ENCODE assay signal across 10 cellular contexts in the genomic region with DNA sequence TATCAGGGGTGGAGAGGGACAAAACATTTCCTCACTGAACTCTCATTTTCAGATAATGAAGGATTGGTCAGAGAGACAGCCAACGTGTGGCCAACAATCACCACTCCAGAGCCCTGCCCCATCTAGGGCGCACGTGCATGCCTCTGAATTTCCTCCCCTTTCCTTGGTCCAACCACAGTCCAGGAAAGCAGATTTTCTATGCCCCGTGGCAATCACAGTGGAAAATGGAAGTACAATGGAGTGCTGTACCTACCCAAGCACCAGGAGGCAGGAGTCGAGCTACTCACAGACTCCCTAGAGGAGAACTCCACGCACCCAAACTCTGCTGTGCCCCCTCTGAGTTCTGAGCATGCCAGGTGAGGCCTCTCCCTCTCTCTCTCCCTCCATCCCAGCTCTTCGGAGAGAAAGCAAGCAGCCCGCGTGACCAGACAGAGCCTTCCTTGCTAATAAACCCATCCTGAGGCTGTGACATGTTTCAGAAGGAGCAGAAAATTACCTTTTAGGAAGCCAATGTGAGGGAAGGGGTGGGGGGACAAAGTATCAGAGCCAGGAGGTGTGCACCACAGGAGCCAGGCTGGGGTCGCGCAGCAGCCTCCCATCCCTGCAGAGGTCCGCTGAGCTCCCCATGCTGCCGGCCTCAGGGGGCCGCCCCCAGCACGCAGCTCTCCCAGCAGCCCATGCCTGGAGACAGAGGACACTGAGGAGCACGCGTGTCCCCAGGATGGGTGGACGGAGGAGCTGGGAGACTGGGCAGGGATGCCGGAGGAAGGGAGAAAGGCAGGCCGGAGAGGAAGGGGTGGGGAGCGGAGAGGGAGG.
A peak's percentile ranks its signal among the peaks of the same experiment; 100 is the strongest.
DNase-seq lines count a peak whose midpoint lies in the region; ATAC-seq and TF ChIP-seq lines count a peak whose summit lies in the region.
"Had no signal": no experiment of that assay in that cellular context is flagged by ENCODE, and none has a peak within 500 bp of the region (broad histone marks: within the 10 kb centered on the region; RNA-seq: fewer than 3 reads in every experiment).

No MANE protein-coding gene starts in this region.

- no peak for DNase-seq in activated T-cell treated with anti-CD3 and anti-CD28 coated beads, Interleukin-2, amount 50 U/mL, for 72 hours
- DNase-seq in activated T-cell treated with anti-CD3 and anti-CD28 coated beads, Interleukin-2, amount 50 U/mL, for 1 hour: no peak
- DNase-seq in SK-MEL-5 (ENCODE audit: low read depth, low spot score) (peak; percentile 16), choroid plexus epithelial cell (ENCODE audit: low read depth) (no peak), SKM-1 (lab: John Stamatoyannopoulos, UW; ENCODE audit: unreplicated experiment) (no peak)
- DNase-seq in stimulated activated naive B cell treated with anti-CD40 and anti-IgM and Interleukin-4, amounts not matched to agents 10 μg/mL and 1 μg/mL and 100 μg/mL, for 72 hours: no peak
- DNase-seq: colonic mucosa, NCI-H226 had no signal

- TF ChIP-seq CTCF in choroid plexus epithelial cell (conservative IDR thresholded peaks at IDR 0.05; ENCODE audit: low read depth, low read length): peak; percentile 17

- H3K27me3 Mint-ChIP-seq in activated T-cell treated with anti-CD3 and anti-CD28 coated beads, Interleukin-2, amount 50 U/mL, for 72 hours (ENCODE audit: low read depth): no peaks in the 10 kb centered on the region
- no peaks in the 10 kb centered on the region for H3K27me3 Mint-ChIP-seq in stimulated activated naive B cell treated with anti-CD40 and anti-IgM and Interleukin-4, amounts not matched to agents 10 μg/mL and 1 μg/mL and 100 μg/mL, for 72 hours

- no peak overlapping the region for H3K4me3 ChIP-seq in choroid plexus epithelial cell (ENCODE audit: low read depth, low read length)
- H3K4me3 ChIP-seq: colonic mucosa had no signal

- H3K4me1 Mint-ChIP-seq in activated T-cell treated with anti-CD3 and anti-CD28 coated beads, Interleukin-2, amount 50 U/mL, for 72 hours (ENCODE audit: low read depth): peaks cover 65% of the 10 kb centered on the region
- H3K4me1 Mint-ChIP-seq in stimulated activated naive B cell treated with anti-CD40 and anti-IgM and Interleukin-4, amounts not matched to agents 10 μg/mL and 1 μg/mL and 100 μg/mL, for 72 hours: peaks cover 43 to 75% of the 10 kb centered on the region in 2 donors

- no peaks in the 10 kb centered on the region for H3K9me3 Mint-ChIP-seq in activated T-cell treated with anti-CD3 and anti-CD28 coated beads, Interleukin-2, amount 50 U/mL, for 72 hours
- no peaks in the 10 kb centered on the region for H3K9me3 Mint-ChIP-seq in stimulated activated naive B cell treated with anti-CD40 and anti-IgM and Interleukin-4, amounts not matched to agents 10 μg/mL and 1 μg/mL and 100 μg/mL, for 72 hours

- in situ Hi-C loops in SK-MEL-5 (cut with HindIII; ENCODE audit: low pct_unique_long_range_greater_than_20kb, low sequenced_read_pairs): no loop called here

- peak overlapping the region; percentile 18 for H3K27ac Mint-ChIP-seq in activated T-cell treated with anti-CD3 and anti-CD28 coated beads, Interleukin-2, amount 50 U/mL, for 72 hours
- peak overlapping the region; percentile 93 for H3K27ac Mint-ChIP-seq in stimulated activated naive B cell treated with anti-CD40 and anti-IgM and Interleukin-4, amounts not matched to agents 10 μg/mL and 1 μg/mL and 100 μg/mL, for 72 hours

- H3K36me3 Mint-ChIP-seq in activated T-cell treated with anti-CD3 and anti-CD28 coated beads, Interleukin-2, amount 50 U/mL, for 72 hours (ENCODE audit: insufficient read depth in 2 of 2): no peaks in the 10 kb centered on the region
- peaks cover 0 to 2% of the 10 kb centered on the region in 2 donors for H3K36me3 Mint-ChIP-seq in stimulated activated naive B cell treated with anti-CD40 and anti-IgM and Interleukin-4, amounts not matched to agents 10 μg/mL and 1 μg/mL and 100 μg/mL, for 72 hours

- no peak for ATAC-seq in activated T-cell treated with anti-CD3 and anti-CD28 coated beads, Interleukin-2, amount 50 U/mL, for 72 hours (replicated peaks in 1 of 2)
- ATAC-seq in stimulated activated naive B cell treated with anti-CD40 and anti-IgM and Interleukin-4, amounts not matched to agents 10 μg/mL and 1 μg/mL and 100 μg/mL, for 72 hours (replicated peaks): no peak
- no peak for ATAC-seq in GM18519 (IDR thresholded peaks at IDR 0.05; ENCODE audit: low FRiP score, unreplicated experiment)
- ATAC-seq in GM18907 (IDR thresholded peaks at IDR 0.05; ENCODE audit: unreplicated experiment): no peak

- peak overlapping the region; percentile 91 to 94 for H3K4me3 Mint-ChIP-seq in activated T-cell treated with anti-CD3 and anti-CD28 coated beads, Interleukin-2, amount 50 U/mL, for 72 hours
- no peak overlapping the region for H3K4me3 Mint-ChIP-seq in stimulated activated naive B cell treated with anti-CD40 and anti-IgM and Interleukin-4, amounts not matched to agents 10 μg/mL and 1 μg/mL and 100 μg/mL, for 72 hours

Comparison
In these comparisons a context has a peak if more than half of its experiments do, and no peak if none do; other contexts are left out.
1. H3K4me3 Mint-ChIP-seq: peak in activated T-cell treated with anti-CD3 and anti-CD28 coated beads, Interleukin-2, amount 50 U/mL, for 72 hours (2 of 2); none in stimulated activated naive B cell treated with anti-CD40 and anti-IgM and Interleukin-4, amounts not matched to agents 10 μg/mL and 1 μg/mL and 100 μg/mL, for 72 hours (0 of 2).